In genomic region chr20:35699127-35699913, GRCh38 we compare ENCODE assay signal across 8 cellular contexts. TPM values are rescaled to one million over a fixed set of nuclear protein-coding genes. Genes with fewer than 3 reads are reported as not detected.
DNase-seq lines count a peak whose midpoint lies in the region; TF ChIP-seq lines count a peak whose summit lies in the region.

NFS1 (minus strand) TSS chr20:35699352; CDS start chr20:35699288, 64 bp downstream.
ROMO1 (plus strand) TSS chr20:35699405; CDS start chr20:35699633, 228 bp downstream.

- H3K9me3 ChIP-seq in Loucy (ENCODE audit: insufficient read depth, low read depth, low read length), result no peaks in the 10 kb centered on the region
- H3K9me3 ChIP-seq in SJSA1 (replicated peaks), result no peaks in the 10 kb centered on the region
- H3K9me3 ChIP-seq in neuron (ENCODE audit: low read length), result no peaks in the 10 kb centered on the region
- no peaks in the 10 kb centered on the region for H3K9me3 ChIP-seq in subcutaneous abdominal adipose tissue (ENCODE audit: control insufficient read depth in 5 of 5, low read length in 5 of 5)

- peaks cover 26% of the 10 kb centered on the region for H3K4me1 ChIP-seq in Loucy (ENCODE audit: insufficient read depth, low read length, poor library complexity, severe bottlenecking)
- H3K4me1 ChIP-seq in SJSA1 (replicated peaks), result peaks cover 16% of the 10 kb centered on the region
- peaks cover 15% of the 10 kb centered on the region for H3K4me1 ChIP-seq in neuron (ENCODE audit: insufficient read depth, low read length)
- H3K4me1 ChIP-seq in subcutaneous abdominal adipose tissue (ENCODE audit: control insufficient read depth in 5 of 5, insufficient read depth in 5 of 5, low read length in 5 of 5), result peaks cover 4 to 28% (median 25%) of the 10 kb centered on the region in 5 donors

- H3K9ac ChIP-seq in Loucy (ENCODE audit: low read depth, low read length, poor library complexity, severe bottlenecking) (peak within 1 kb of the TSS; percentile 86), subcutaneous abdominal adipose tissue (ENCODE audit: low read length in 5 of 5) (peak within 1 kb of the TSS; percentile 83 to 98 (median 87))

- peaks cover 28% of the 10 kb centered on the region for H4K20me1 ChIP-seq in Loucy (ENCODE audit: insufficient read depth, low read length, poor library complexity, severe bottlenecking)

- peaks cover 38% of the 10 kb centered on the region; the same call in 1 of the 2 replicates for H3K79me2 ChIP-seq in Loucy (ENCODE audit: insufficient read depth, low read length)

- peak; percentile 86 for DNase-seq in EL
- DNase-seq in H4 (ENCODE audit: low spot score), result peak; percentile 76
- DNase-seq in SJSA1 (ENCODE audit: low read depth in 1 of 2, low spot score in 2 of 2), result peak; percentile 85 to 88
- DNase-seq in activated naive CD4-positive, alpha-beta T cell (lab: John Stamatoyannopoulos, UW), result peak; percentile 61 to 82 (median 74)
- DNase-seq in foreskin melanocyte, result peak; percentile 65

- peak within 1 kb of the TSS; percentile 92 for H3K4me3 ChIP-seq in Loucy (ENCODE audit: low read length, poor library complexity, severe bottlenecking)
- H3K4me3 ChIP-seq in SJSA1, result peak within 1 kb of the TSS; percentile 77
- H3K4me3 ChIP-seq in neuron (ENCODE audit: low read length), result peak within 1 kb of the TSS; percentile 72
- H3K4me3 ChIP-seq in subcutaneous abdominal adipose tissue (ENCODE audit: low read depth in 1 of 5, low read length in 5 of 5), result peak within 1 kb of the TSS; percentile 76 to 98 (median 95)

- H3K36me3 ChIP-seq in Loucy (ENCODE audit: insufficient read depth, low read length) (peaks cover 35% of the 10 kb centered on the region), SJSA1 (peaks cover 59% of the 10 kb centered on the region), neuron (ENCODE audit: insufficient read depth, low read length) (peaks cover 35% of the 10 kb centered on the region), subcutaneous abdominal adipose tissue (ENCODE audit: control insufficient read depth in 5 of 5, insufficient read depth in 5 of 5, low read length in 5 of 5) (peaks cover 19 to 43% (median 35%) of the 10 kb centered on the region in 5 donors)

- H2AFZ ChIP-seq in Loucy (ENCODE audit: low read length) (peak within 1 kb of the TSS; percentile 98), neuron (ENCODE audit: low read depth, low read length) (peak within 1 kb of the TSS; percentile 93)

- no peaks in the 10 kb centered on the region for H3K9me2 ChIP-seq in Loucy (replicated peaks; ENCODE audit: low read depth, low read length)

- H3F3A ChIP-seq in Loucy (ENCODE audit: low read depth), result peaks cover 25% of the 10 kb centered on the region

- no peaks in the 10 kb centered on the region for H3K27me3 ChIP-seq in Loucy (ENCODE audit: insufficient read depth, low read length, poor library complexity, severe bottlenecking)
- no peaks in the 10 kb centered on the region for H3K27me3 ChIP-seq in SJSA1 (replicated peaks)
- H3K27me3 ChIP-seq in neuron (ENCODE audit: insufficient read depth, low read length), result no peaks in the 10 kb centered on the region
- no peaks in the 10 kb centered on the region for H3K27me3 ChIP-seq in subcutaneous abdominal adipose tissue (ENCODE audit: control insufficient read depth in 5 of 5, insufficient read depth in 4 of 5, low read length in 5 of 5)

- TF ChIP-seq CTCF in Loucy (conservative IDR thresholded peaks at IDR 0.05; ENCODE audit: low read length), result peak; percentile 21; the same call in 1 of the 2 replicates

- peak within 1 kb of the TSS; percentile 93 for H3K4me2 ChIP-seq in Loucy (ENCODE audit: low read depth, low read length, poor library complexity, severe bottlenecking)

- H3K27ac ChIP-seq in SJSA1, result peak within 1 kb of the TSS; percentile 54
- peak within 1 kb of the TSS; percentile 86 for H3K27ac ChIP-seq in subcutaneous abdominal adipose tissue (ENCODE audit: low read depth, low read length)

RNA-seq across cellular contexts. Expression of gene NFS1, which starts in this region (rescaled TPM):
- 27.4 and 42.0 TPM in 2 replicates for total RNA-seq in H4 (2014; rRNA removed; shearing (Covaris generic))
- total RNA-seq in SJSA1 (2014; rRNA removed; shearing (Covaris generic)), result 13.3 and 24.7 TPM in 2 replicates

RNA-seq across cellular contexts. Expression of gene ROMO1, which starts in this region (rescaled TPM):
- total RNA-seq in H4 (2014; rRNA removed; shearing (Covaris generic)), result 392 and 407 TPM in 2 replicates
- total RNA-seq in SJSA1 (2014; rRNA removed; shearing (Covaris generic)), result 288 and 554 TPM in 2 replicates

Comparison
In these comparisons a context has a peak if more than half of its experiments do, and no peak if none do; other contexts are left out.
1. Peak in every context shown above with its lines: DNase-seq, H3K4me3 ChIP-seq and H3K27ac ChIP-seq.